8 cellular contexts compared by ENCODE assay signal in the genomic region with DNA sequence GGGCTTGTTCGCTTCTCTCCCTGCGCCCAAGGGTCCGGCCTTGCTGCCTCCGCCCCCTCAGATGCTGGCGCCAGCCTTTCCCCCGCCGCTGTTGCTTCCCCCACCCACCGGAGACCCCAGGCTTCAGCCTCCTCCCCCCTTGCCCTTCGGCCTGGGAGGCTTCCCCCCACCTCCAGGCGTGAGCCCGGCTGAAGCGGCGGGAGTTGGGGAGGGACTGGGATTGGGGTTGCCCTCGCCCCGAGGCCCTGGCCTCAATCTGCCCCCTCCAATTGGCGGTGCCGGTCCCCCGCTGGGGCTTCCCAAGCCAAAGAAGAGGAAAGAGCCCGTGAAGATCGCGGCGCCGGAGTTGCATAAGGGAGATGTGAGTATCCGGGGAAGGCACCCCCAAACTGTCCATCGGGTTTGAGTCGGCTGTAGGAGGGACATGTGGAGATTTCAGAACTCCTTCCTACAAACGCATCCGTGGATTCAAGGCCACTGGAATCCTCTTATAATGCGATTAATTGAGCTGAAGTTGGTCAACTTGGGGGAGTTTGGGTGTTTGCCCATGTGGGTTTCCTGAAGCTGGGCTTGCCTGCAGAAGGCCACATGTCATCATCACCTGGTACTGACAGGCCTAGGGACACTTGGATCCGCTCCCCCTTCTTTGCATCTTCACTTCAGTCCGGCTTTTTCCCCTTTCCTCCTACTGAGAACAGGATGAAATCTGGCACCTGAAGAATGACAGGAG. TPM values are rescaled to one million over a fixed set of nuclear protein-coding genes. Genes with fewer than 3 reads are reported as not detected.
DNase-seq lines count a peak whose midpoint lies in the region; ATAC-seq, FAIRE-seq and TF ChIP-seq lines count a peak whose summit lies in the region.

No MANE protein-coding gene starts in this region.

- H3K4me1 ChIP-seq in KMS-11 (ENCODE audit: low read depth, poor library complexity, severe bottlenecking) (peaks cover 51% of the 10 kb centered on the region), adipocyte (ENCODE audit: control insufficient read depth, insufficient read depth, low read length) (peaks cover 32% of the 10 kb centered on the region), iPS-15b (ENCODE audit: control insufficient read depth, insufficient read depth, low read length) (peaks cover 7% of the 10 kb centered on the region), small intestine (ENCODE audit: control insufficient read depth in 2 of 2, insufficient read depth in 1 of 2, low read depth in 1 of 2, low read length in 1 of 2) (peaks cover 3 to 7% of the 10 kb centered on the region in 2 donors)

- peak overlapping the region; percentile 50 for H2AFZ ChIP-seq in KMS-11 (ENCODE audit: low read depth)

- peak; percentile 13; the same call in 1 of the 2 replicates for TF ChIP-seq CTCF in KMS-11 (conservative IDR thresholded peaks at IDR 0.05; ENCODE audit: low read depth, low read length)

- H3K9me3 ChIP-seq in adipocyte (ENCODE audit: control insufficient read depth, low read length), result no peaks in the 10 kb centered on the region
- H3K9me3 ChIP-seq in iPS-15b (ENCODE audit: control insufficient read depth, insufficient read depth, low read length), result no peaks in the 10 kb centered on the region
- H3K9me3 ChIP-seq in small intestine (ENCODE audit: control insufficient read depth, low read depth), result no peaks in the 10 kb centered on the region

- H3K4me2 ChIP-seq in KMS-11, result peak overlapping the region; percentile 92

- H3K4me3 ChIP-seq in KMS-11 (IDR thresholded peaks at IDR 0.05; ENCODE audit: insufficient read depth, low read depth, low read length), result peak overlapping the region; percentile 99
- H3K4me3 ChIP-seq in adipocyte (ENCODE audit: low read length), result peak overlapping the region; percentile 98
- peak overlapping the region; percentile 97 for H3K4me3 ChIP-seq in iPS-15b (ENCODE audit: low read depth, low read length)
- H3K4me3 ChIP-seq in small intestine (ENCODE audit: low read depth in 1 of 2, low read length in 2 of 2), result peak overlapping the region; percentile 72 to 90

- no peaks in the 10 kb centered on the region for H4K20me1 ChIP-seq in KMS-11 (ENCODE audit: insufficient read depth)

- peak overlapping the region; percentile 79 for H3K27ac ChIP-seq in KMS-11
- H3K27ac ChIP-seq in small intestine (ENCODE audit: low read depth in 1 of 2, low read length in 1 of 2), result peak overlapping the region; percentile 79 to 97

- no peak for FAIRE-seq in small intestine (lab: Jason Lieb, UNC)

- no peaks in the 10 kb centered on the region; the same call in 1 of the 2 replicates for H3K36me3 ChIP-seq in KMS-11 (ENCODE audit: insufficient read depth)
- H3K36me3 ChIP-seq in adipocyte (ENCODE audit: control insufficient read depth, insufficient read depth, low read length, severe bottlenecking), result peaks cover 14% of the 10 kb centered on the region
- H3K36me3 ChIP-seq in iPS-15b (ENCODE audit: control insufficient read depth, insufficient read depth, low read length), result no peaks in the 10 kb centered on the region
- peaks cover 0 to 3% of the 10 kb centered on the region in 2 donors for H3K36me3 ChIP-seq in small intestine (ENCODE audit: control insufficient read depth in 2 of 2, insufficient read depth in 2 of 2, low read length in 2 of 2)

- no peaks in the 10 kb centered on the region for H3K27me3 ChIP-seq in KMS-11 (ENCODE audit: insufficient read depth, low read depth)
- H3K27me3 ChIP-seq in adipocyte (replicated peaks; ENCODE audit: control insufficient read depth, insufficient read depth, low read length), result no peaks in the 10 kb centered on the region
- no peaks in the 10 kb centered on the region for H3K27me3 ChIP-seq in iPS-15b (ENCODE audit: control insufficient read depth, insufficient read depth, low read length)
- no peaks in the 10 kb centered on the region for H3K27me3 ChIP-seq in small intestine (ENCODE audit: control insufficient read depth in 2 of 2, insufficient read depth in 2 of 2, low read length in 2 of 2)

- 1% methylated on average over 21 to 31 of the region's 31 CpGs for WGBS in small intestine, 3 donors

- ATAC-seq in GM21390 (IDR thresholded peaks at IDR 0.05; ENCODE audit: unreplicated experiment), result no peak

- H3K9ac ChIP-seq in KMS-11 (peak overlapping the region; percentile 94), adipocyte (ENCODE audit: low read length) (peak overlapping the region; percentile 100), iPS-15b (ENCODE audit: low read depth, low read length) (peak overlapping the region; percentile 95)

- peaks cover 55% of the 10 kb centered on the region for H3K79me2 ChIP-seq in KMS-11 (ENCODE audit: insufficient read depth, low read depth)

- DNase-seq in stimulated activated CD4-positive, alpha-beta T cell treated with anti-CD3 and anti-CD28 coated beads, Interleukin-12 subunit alpha, Interleukin-12 subunit beta, amount 100 ng/mL, for 4 hours, result peak; percentile 40
- no peak for DNase-seq in stimulated activated CD4-positive, alpha-beta T cell treated with anti-CD3 and anti-CD28 coated beads, Interleukin-4, amount 100 ng/mL, for 4 hours
- peak; percentile 67 for DNase-seq in adipocyte (ENCODE audit: low read depth)
- DNase-seq in small intestine, result peak; percentile 30
- DNase-seq in activated T-cell treated with anti-CD3 and anti-CD28 coated beads for 4 hours, result no peak

RNA-seq across cellular contexts. Expression of a gene that starts 0.7 kb away (rescaled TPM):
- polyA plus RNA-seq in small intestine, result 10 to 100 TPM; 45.2 to 55.0 (median 50.5) TPM

RNA-seq across cellular contexts. Expression of a gene that starts 16.6 kb away (rescaled TPM):
- polyA plus RNA-seq in small intestine, result 100 to 1,000 TPM; 273 to 308 (median 280) TPM

RNA-seq across cellular contexts. Expression of a gene that starts 27.2 kb away (rescaled TPM):
- polyA plus RNA-seq in small intestine, result 100 to 1,000 TPM in 1 of 3 donors, 10 to 100 TPM in 2; 57.7 to 102 (median 59.2) TPM

RNA-seq across cellular contexts. Expression of a gene that starts 39.5 kb away (rescaled TPM):
- polyA plus RNA-seq in small intestine, result 10 to 100 TPM; 12.5 to 16.6 (median 13.2) TPM

RNA-seq across cellular contexts. Expression of a gene that starts 39.8 kb away (rescaled TPM):
- polyA plus RNA-seq in small intestine, result 10 to 100 TPM; 27.8 to 79.8 (median 41.1) TPM

Comparison
In these comparisons a context has a peak if more than half of its experiments do, and no peak if none do; other contexts are left out.
1. DNase-seq: peak in stimulated activated CD4-positive, alpha-beta T cell treated with anti-CD3 and anti-CD28 coated beads, Interleukin-12 subunit alpha, Interleukin-12 subunit beta, amount 100 ng/mL, for 4 hours (single experiment), adipocyte (single experiment) and small intestine (single experiment); none in stimulated activated CD4-positive, alpha-beta T cell treated with anti-CD3 and anti-CD28 coated beads, Interleukin-4, amount 100 ng/mL, for 4 hours (0 of 2) and activated T-cell treated with anti-CD3 and anti-CD28 coated beads for 4 hours (single experiment).
2. Peak in every context shown above with its lines, with median percentiles within 50 percentile points of each other: H3K4me3 ChIP-seq and H3K9ac ChIP-seq.